Comparison of ENCODE assay signal across 18 cellular contexts in the genomic region with DNA sequence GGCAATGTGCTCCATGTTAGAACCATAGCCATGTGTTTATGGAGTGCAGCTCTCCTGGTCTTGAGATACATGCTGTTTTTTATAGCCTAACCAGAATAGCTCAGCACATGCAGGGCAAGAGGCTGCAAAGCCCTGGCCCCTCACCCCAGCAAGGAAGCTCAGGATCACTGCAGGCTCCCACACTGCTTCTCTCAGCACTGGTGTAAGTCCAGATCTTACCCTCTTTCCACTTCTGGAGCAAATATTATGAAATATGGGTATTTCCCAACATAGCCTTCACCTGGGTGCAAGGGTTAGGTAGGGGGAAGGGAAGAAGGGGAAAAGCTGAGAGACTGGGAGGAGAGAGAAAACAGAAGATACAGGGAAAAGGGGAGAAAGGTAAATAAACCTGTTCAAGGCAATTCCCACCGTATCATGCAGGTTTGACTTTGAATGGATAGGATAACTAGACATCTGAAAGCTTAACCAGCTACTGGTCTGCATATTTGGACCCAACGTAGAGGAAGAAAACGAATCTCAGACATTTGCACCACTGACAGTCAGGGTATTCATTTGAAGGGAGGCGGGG. TPM values are rescaled to one million over a fixed set of nuclear protein-coding genes. Genes with fewer than 3 reads are reported as not detected.
A peak's percentile ranks its signal among the peaks of the same experiment; 100 is the strongest.
DNase-seq lines count a peak whose midpoint lies in the region; ATAC-seq and TF ChIP-seq lines count a peak whose summit lies in the region.
"Had no signal": no experiment of that assay in that cellular context is flagged by ENCODE, and none has a peak within 500 bp of the region (broad histone marks: within the 10 kb centered on the region; RNA-seq: fewer than 3 reads in every experiment).

No MANE protein-coding gene starts in this region.

- DNase-seq in Caco-2 (peak; percentile 82 to 87), Kasumi-1 (lab: John Stamatoyannopoulos, UW) (peak; percentile 49 to 78), left ventricle myocardium superior (no peak), nephron progenitor cell (no peak), G401 (ENCODE audit: low spot score) (no peak), endothelial cell (ENCODE audit: low spot score) (no peak)
- no peak for DNase-seq in activated T-cell treated with anti-CD3 and anti-CD28 coated beads, Interleukin-2, amount 50 U/mL, for 4 hours
- DNase-seq in activated CD4-positive, alpha-beta T cell treated with anti-CD3 and anti-CD28 coated beads, Interleukin-2, amount 10 ng/mL, durations not matched to agents 24 days and 14 days: no peak
- DNase-seq: activated CD8-positive, alpha-beta memory T cell treated with anti-CD3 and anti-CD28 coated beads, Interleukin-2, amount 10 ng/mL, durations not matched to agents 7 days and 5 days; activated gamma-delta T cell; adrenal gland; caudate nucleus; CD8-positive, alpha-beta T cell; esophagus squamous epithelium; GM23248; naive thymus-derived CD8-positive, alpha-beta T cell; NCI-H2029 treated with DMSO at 0.1 percent for 48 hours; stimulated activated naive CD4-positive, alpha-beta T cell treated with Interleukin-2 at 50 U/mL for 16 hours had no signal

- H3K27me3 Mint-ChIP-seq in Caco-2 (ENCODE audit: insufficient read depth, unreplicated experiment): no peaks in the 10 kb centered on the region
- peaks cover 3% of the 10 kb centered on the region for H3K27me3 Mint-ChIP-seq in nephron progenitor cell (ENCODE audit: low read depth, poor library complexity)
- peaks cover 36% of the 10 kb centered on the region for H3K27me3 Mint-ChIP-seq in activated T-cell treated with anti-CD3 and anti-CD28 coated beads, Interleukin-2, amount 50 U/mL, for 4 hours (ENCODE audit: low read depth)
- H3K27me3 Mint-ChIP-seq in endothelial cell (ENCODE audit: unreplicated experiment): peaks cover 26% of the 10 kb centered on the region
- peaks cover 66% of the 10 kb centered on the region for H3K27me3 Mint-ChIP-seq in activated CD4-positive, alpha-beta T cell treated with anti-CD3 and anti-CD28 coated beads, Interleukin-2, amount 10 ng/mL, durations not matched to agents 24 days and 14 days

- H3K4me3 Mint-ChIP-seq in Caco-2 (ENCODE audit: unreplicated experiment): peak overlapping the region; percentile 40
- peak overlapping the region; percentile 84 for H3K4me3 Mint-ChIP-seq in nephron progenitor cell
- H3K4me3 Mint-ChIP-seq in activated T-cell treated with anti-CD3 and anti-CD28 coated beads, Interleukin-2, amount 50 U/mL, for 4 hours: no peak overlapping the region
- no peak overlapping the region for H3K4me3 Mint-ChIP-seq in endothelial cell (ENCODE audit: unreplicated experiment)
- no peak overlapping the region for H3K4me3 Mint-ChIP-seq in activated CD4-positive, alpha-beta T cell treated with anti-CD3 and anti-CD28 coated beads, Interleukin-2, amount 10 ng/mL, durations not matched to agents 24 days and 14 days
- H3K4me3 Mint-ChIP-seq: activated CD8-positive, alpha-beta memory T cell treated with anti-CD3 and anti-CD28 coated beads, Interleukin-2, amount 10 ng/mL, durations not matched to agents 7 days and 5 days; CD8-positive, alpha-beta T cell; naive thymus-derived CD8-positive, alpha-beta T cell had no signal

- ATAC-seq in left ventricle myocardium superior: peak; percentile 77
- no peak for ATAC-seq in activated T-cell treated with anti-CD3 and anti-CD28 coated beads, Interleukin-2, amount 50 U/mL, for 4 hours
- ATAC-seq: activated CD8-positive, alpha-beta memory T cell treated with anti-CD3 and anti-CD28 coated beads, Interleukin-2, amount 10 ng/mL, durations not matched to agents 7 days and 5 days; CD8-positive, alpha-beta T cell; naive thymus-derived CD8-positive, alpha-beta T cell had no signal

- no peak overlapping the region for H3K4me3 ChIP-seq in Caco-2 (ENCODE audit: low read depth, low read length)
- H3K4me3 ChIP-seq: adrenal gland, esophagus squamous epithelium, GM23248 had no signal

- BruUV-seq in Caco-2 (replicated peaks; lab: Mats Ljungman, UMichigan): no TSS peak

- no peaks in the 10 kb centered on the region for H3K27me3 ChIP-seq in Caco-2 (replicated peaks; ENCODE audit: control insufficient read depth, insufficient read depth, low read length)
- H3K27me3 ChIP-seq: adrenal gland had no signal

- H3K36me3 ChIP-seq in Caco-2 (ENCODE audit: control insufficient read depth, insufficient read depth, low read length): no peaks in the 10 kb centered on the region
- H3K36me3 ChIP-seq: adrenal gland, esophagus squamous epithelium had no signal

- peaks cover 43% of the 10 kb centered on the region for H3K4me1 Mint-ChIP-seq in Caco-2 (ENCODE audit: low read depth, unreplicated experiment)
- H3K4me1 Mint-ChIP-seq in nephron progenitor cell: peaks cover 94% of the 10 kb centered on the region
- no peaks in the 10 kb centered on the region for H3K4me1 Mint-ChIP-seq in activated T-cell treated with anti-CD3 and anti-CD28 coated beads, Interleukin-2, amount 50 U/mL, for 4 hours (ENCODE audit: low read depth)
- H3K4me1 Mint-ChIP-seq in endothelial cell (ENCODE audit: unreplicated experiment): peaks cover 57% of the 10 kb centered on the region
- no peaks in the 10 kb centered on the region for H3K4me1 Mint-ChIP-seq in activated CD4-positive, alpha-beta T cell treated with anti-CD3 and anti-CD28 coated beads, Interleukin-2, amount 10 ng/mL, durations not matched to agents 24 days and 14 days
- H3K4me1 Mint-ChIP-seq: naive thymus-derived CD8-positive, alpha-beta T cell had no signal

- in situ Hi-C loops in G401 (cut with HindIII; ENCODE audit: low sequenced_read_pairs): no loop called here

- H3K9me3 Mint-ChIP-seq in Caco-2 (ENCODE audit: unreplicated experiment): no peaks in the 10 kb centered on the region
- H3K9me3 Mint-ChIP-seq in nephron progenitor cell: no peaks in the 10 kb centered on the region
- no peaks in the 10 kb centered on the region for H3K9me3 Mint-ChIP-seq in activated T-cell treated with anti-CD3 and anti-CD28 coated beads, Interleukin-2, amount 50 U/mL, for 4 hours
- no peaks in the 10 kb centered on the region for H3K9me3 Mint-ChIP-seq in endothelial cell (ENCODE audit: unreplicated experiment)
- H3K9me3 Mint-ChIP-seq in activated CD4-positive, alpha-beta T cell treated with anti-CD3 and anti-CD28 coated beads, Interleukin-2, amount 10 ng/mL, durations not matched to agents 24 days and 14 days: no peaks in the 10 kb centered on the region
- H3K9me3 Mint-ChIP-seq: CD8-positive, alpha-beta T cell; naive thymus-derived CD8-positive, alpha-beta T cell had no signal

- H3K9me3 ChIP-seq in Caco-2: no peaks in the 10 kb centered on the region
- H3K9me3 ChIP-seq: adrenal gland, esophagus squamous epithelium had no signal

- CTCF ChIA-PET in Caco-2 (lab: Charles Lee): interaction anchor here (1.0 to 1.6 kb wide), 4 partner anchors 9 to 20 kb away, joined by 5 to 12 read pairs (median 6); partner anchors contain the start of gene SKIDA1

- no peak for TF ChIP-seq CTCF in Caco-2 (IDR thresholded peaks at IDR 0.05; ENCODE audit: insufficient read depth in 1 of 2, low read depth in 1 of 2, low read length in 1 of 2, severe bottlenecking in 1 of 2, unreplicated experiment in 1 of 2)
- TF ChIP-seq CTCF in nephron progenitor cell (IDR thresholded peaks at IDR 0.05): no peak
- TF ChIP-seq CTCF in endothelial cell (IDR thresholded peaks at IDR 0.05; ENCODE audit: unreplicated experiment): no peak

- H3K27ac Mint-ChIP-seq in Caco-2 (ENCODE audit: unreplicated experiment) (peak overlapping the region; percentile 38), nephron progenitor cell (peak overlapping the region; percentile 74), endothelial cell (ENCODE audit: unreplicated experiment) (no peak overlapping the region)
- no peak overlapping the region for H3K27ac Mint-ChIP-seq in activated CD4-positive, alpha-beta T cell treated with anti-CD3 and anti-CD28 coated beads, Interleukin-2, amount 10 ng/mL, durations not matched to agents 24 days and 14 days
- H3K27ac Mint-ChIP-seq: activated CD8-positive, alpha-beta memory T cell treated with anti-CD3 and anti-CD28 coated beads, Interleukin-2, amount 10 ng/mL, durations not matched to agents 7 days and 5 days; CD8-positive, alpha-beta T cell had no signal

- H3K36me3 Mint-ChIP-seq in Caco-2 (ENCODE audit: insufficient read depth, unreplicated experiment) (no peaks in the 10 kb centered on the region), nephron progenitor cell (ENCODE audit: low read depth) (no peaks in the 10 kb centered on the region), endothelial cell (ENCODE audit: low read depth, unreplicated experiment) (peaks cover 3% of the 10 kb centered on the region)
- H3K36me3 Mint-ChIP-seq in activated T-cell treated with anti-CD3 and anti-CD28 coated beads, Interleukin-2, amount 50 U/mL, for 4 hours (ENCODE audit: insufficient read depth): no peaks in the 10 kb centered on the region
- no peaks in the 10 kb centered on the region for H3K36me3 Mint-ChIP-seq in activated CD4-positive, alpha-beta T cell treated with anti-CD3 and anti-CD28 coated beads, Interleukin-2, amount 10 ng/mL, durations not matched to agents 24 days and 14 days (ENCODE audit: low read depth)
- H3K36me3 Mint-ChIP-seq: activated CD8-positive, alpha-beta memory T cell treated with anti-CD3 and anti-CD28 coated beads, Interleukin-2, amount 10 ng/mL, durations not matched to agents 7 days and 5 days; CD8-positive, alpha-beta T cell; naive thymus-derived CD8-positive, alpha-beta T cell had no signal

- peaks cover 24% of the 10 kb centered on the region for H3K4me1 ChIP-seq in Caco-2
- H3K4me1 ChIP-seq: adrenal gland had no signal

- POLR2A ChIA-PET in Caco-2 (lab: Charles Lee): interaction anchor here (0.5 to 1.2 kb wide), 6 partner anchors 9 to 448 kb away, joined by 5 to 22 read pairs (median 6); partner anchors contain the start of gene SKIDA1

- intact Hi-C loops in Caco-2 (cut with micrococcal nuclease; ENCODE audit: unreplicated experiment) (loop anchor here (1.0 kb wide), 2 partner anchors 8 to 12 kb away; no protein-coding TSS in a partner anchor), left ventricle myocardium superior (cut with micrococcal nuclease) (no loop called here)
- intact Hi-C loops in activated CD4-positive, alpha-beta T cell treated with anti-CD3 and anti-CD28 coated beads, Interleukin-2, amount 10 ng/mL, durations not matched to agents 24 days and 14 days (cut with micrococcal nuclease): no loop called here

RNA-seq across cellular contexts. Expression of gene SKIDA1, which starts 19.7 kb away (rescaled TPM):
- total RNA-seq in Caco-2 (2022): 5.7 and 6.3 TPM in 2 replicates
- total RNA-seq in left ventricle myocardium superior: 3.6 TPM
- 22.3 and 22.8 TPM in 2 replicates for total RNA-seq in G401 (2014; rRNA removed; shearing (Covaris generic))
- not detected for total RNA-seq in activated T-cell treated with anti-CD3 and anti-CD28 coated beads, Interleukin-2, amount 50 U/mL, for 4 hours
- total RNA-seq in endothelial cell (ENCODE audit: unreplicated experiment): 5.9 TPM
- total RNA-seq in activated CD4-positive, alpha-beta T cell treated with anti-CD3 and anti-CD28 coated beads, Interleukin-2, amount 10 ng/mL, durations not matched to agents 24 days and 14 days: 0.02 and 0.16 TPM in 2 replicates
- total RNA-seq: CD8-positive, alpha-beta T cell; GM23248 had no signal

RNA-seq across cellular contexts. Expression of gene MLLT10, which starts 28.2 kb away (rescaled TPM):
- total RNA-seq in Caco-2 (2022) (84.3 and 85.3 TPM in 2 replicates), left ventricle myocardium superior (26.1 TPM), endothelial cell (ENCODE audit: unreplicated experiment) (50.6 TPM)
- 19.6 and 30.8 TPM in 2 replicates for total RNA-seq in G401 (2014; rRNA removed; shearing (Covaris generic))
- 10 to 100 TPM; 28.6 to 30.6 (median 29.4) TPM for total RNA-seq in activated T-cell treated with anti-CD3 and anti-CD28 coated beads, Interleukin-2, amount 50 U/mL, for 4 hours
- total RNA-seq in activated CD4-positive, alpha-beta T cell treated with anti-CD3 and anti-CD28 coated beads, Interleukin-2, amount 10 ng/mL, durations not matched to agents 24 days and 14 days: 40.2 and 42.0 TPM in 2 replicates

Comparison
In these comparisons a context has a peak if more than half of its experiments do, and no peak if none do; other contexts are left out.
1. DNase-seq: peak in Caco-2 (2 of 2) and Kasumi-1 (2 of 2); none in left ventricle myocardium superior (single experiment), nephron progenitor cell (single experiment), G401 (single experiment), activated T-cell treated with anti-CD3 and anti-CD28 coated beads, Interleukin-2, amount 50 U/mL, for 4 hours (single experiment), endothelial cell (single experiment) and activated CD4-positive, alpha-beta T cell treated with anti-CD3 and anti-CD28 coated beads, Interleukin-2, amount 10 ng/mL, durations not matched to agents 24 days and 14 days (single experiment).
2. H3K27ac Mint-ChIP-seq: peak in Caco-2 (single experiment) and nephron progenitor cell (single experiment); none in endothelial cell (single experiment) and activated CD4-positive, alpha-beta T cell treated with anti-CD3 and anti-CD28 coated beads, Interleukin-2, amount 10 ng/mL, durations not matched to agents 24 days and 14 days (single experiment).
3. H3K4me3 Mint-ChIP-seq: peak in Caco-2 (single experiment) and nephron progenitor cell (single experiment); none in activated T-cell treated with anti-CD3 and anti-CD28 coated beads, Interleukin-2, amount 50 U/mL, for 4 hours (single experiment), endothelial cell (single experiment) and activated CD4-positive, alpha-beta T cell treated with anti-CD3 and anti-CD28 coated beads, Interleukin-2, amount 10 ng/mL, durations not matched to agents 24 days and 14 days (single experiment).